ENCODE assay signal across 28 cellular contexts in the genomic region with DNA sequence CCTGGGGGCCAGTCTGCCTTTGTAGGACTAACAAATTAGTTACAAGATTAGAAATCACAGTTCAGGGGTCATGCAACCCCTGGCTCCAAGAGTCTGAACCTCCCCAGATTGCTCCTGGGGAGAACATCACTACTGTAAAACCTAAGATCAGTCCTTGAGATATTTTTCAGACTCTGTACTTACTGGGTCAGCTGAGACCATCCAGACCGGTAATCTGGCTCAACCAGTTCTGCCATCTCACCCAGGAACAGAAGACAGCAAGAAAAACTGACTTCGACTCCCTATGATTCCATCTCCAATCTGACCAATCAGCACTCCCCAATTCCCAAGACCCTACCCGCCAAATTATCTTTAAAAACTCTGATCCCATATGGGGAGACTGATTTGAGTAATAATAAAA.
"Had no signal": no experiment of that assay in that cellular context is flagged by ENCODE, and none has a peak within 500 bp of the region (broad histone marks: within the 10 kb centered on the region; RNA-seq: fewer than 3 reads in every experiment).

No MANE protein-coding gene starts in this region.

- H3K27me3 Mint-ChIP-seq: activated B cell treated with CpG ODN at 0.5 μM for 24 hours; activated CD8-positive, alpha-beta T cell treated with anti-CD3 and anti-CD28 coated beads for 36 hours; activated naive CD8-positive, alpha-beta T cell; naive B cell; stimulated activated memory B cell treated with anti-CD40 and anti-IgM and Interleukin-4, amounts not matched to agents 10 μg/mL and 1 μg/mL and 100 μg/mL, for 72 hours; stimulated activated naive CD8-positive, alpha-beta T cell treated with anti-CD3 and anti-CD28 coated beads, Interleukin-15, amount 100 ng/mL, for 72 hours had no signal

- H3K4me1 Mint-ChIP-seq: activated B cell treated with CpG ODN at 0.5 μM for 24 hours; naive B cell; nephron progenitor cell; stimulated activated memory B cell treated with anti-CD40 and anti-IgM and Interleukin-4, amounts not matched to agents 10 μg/mL and 1 μg/mL and 100 μg/mL, for 72 hours had no signal

- H3K9me3 ChIP-seq: gastrocnemius medialis, neutrophil, right lobe of liver, upper lobe of left lung, vagina had no signal

- H3K27ac Mint-ChIP-seq: activated B cell treated with CpG ODN at 0.5 μM for 24 hours; activated CD8-positive, alpha-beta T cell treated with anti-CD3 and anti-CD28 coated beads for 36 hours; activated naive CD8-positive, alpha-beta T cell; activated T-helper 2 cell treated with anti-CD3 and anti-CD28 coated beads, Interferon-gamma antibody, Interleukin-2, Interleukin-4, amounts not matched to agents 10 μg/mL and 5 μg/mL and 100 μg/mL, durations not matched to agents 14 hours and 24 hours and 36 hours; nephron progenitor cell; progenitor cell of endocrine pancreas; stimulated activated memory B cell treated with anti-CD40 and anti-IgM and Interleukin-4, amounts not matched to agents 10 μg/mL and 1 μg/mL and 100 μg/mL, for 72 hours; stimulated activated naive CD8-positive, alpha-beta T cell treated with anti-CD3 and anti-CD28 coated beads, Interleukin-15, amount 100 ng/mL, for 72 hours; T-helper 2 cell treated with Interferon-gamma antibody and Interleukin-4, amounts not matched to agents 5 μg/mL and 100 μg/mL, for 36 hours had no signal

- DNase-seq: activated B cell treated with CpG ODN at 0.5 μM for 24 hours; activated CD4-positive, alpha-beta T cell treated with anti-CD3 and anti-CD28 coated beads, Interleukin-2, amount 50 U/mL, for 1 hour; activated CD8-positive, alpha-beta T cell treated with anti-CD3 and anti-CD28 coated beads for 36 hours; activated T-cell treated with anti-CD3 and anti-CD28 coated beads, Interleukin-2, amount 50 U/mL, for 48 hours; anterior cingulate cortex; dermis blood vessel endothelial cell; effector CD4-positive, alpha-beta T cell; gastrocnemius medialis; glutamatergic neuron; left cardiac atrium; mammary epithelial cell; naive B cell; nephron progenitor cell; right lobe of liver; stimulated activated CD4-positive, alpha-beta T cell treated with anti-CD3 and anti-CD28 coated beads, Interleukin-1b, Interleukin-23, amount 100 ng/mL, for 48 hours; stimulated activated CD4-positive, alpha-beta T cell treated with anti-CD3 and anti-CD28 coated beads, Interleukin-4, amount 100 ng/mL, for 4 hours; stimulated activated CD8-positive, alpha-beta memory T cell treated with anti-CD3 and anti-CD28 coated beads, Interleukin-4, amount 100 ng/mL, for 48 hours; stimulated activated naive CD8-positive, alpha-beta T cell treated with anti-CD3 and anti-CD28 coated beads, Interleukin-15, amount 100 ng/mL, for 72 hours; substantia nigra; upper lobe of left lung had no signal

- H3K36me3 ChIP-seq: neutrophil, right lobe of liver, vagina had no signal

- H3K9me3 Mint-ChIP-seq: stimulated activated memory B cell treated with anti-CD40 and anti-IgM and Interleukin-4, amounts not matched to agents 10 μg/mL and 1 μg/mL and 100 μg/mL, for 72 hours had no signal

- H3K4me3 Mint-ChIP-seq: activated B cell treated with CpG ODN at 0.5 μM for 24 hours; activated CD8-positive, alpha-beta T cell treated with anti-CD3 and anti-CD28 coated beads for 36 hours; activated naive CD8-positive, alpha-beta T cell; naive B cell; nephron progenitor cell; stimulated activated memory B cell treated with anti-CD40 and anti-IgM and Interleukin-4, amounts not matched to agents 10 μg/mL and 1 μg/mL and 100 μg/mL, for 72 hours; stimulated activated naive CD8-positive, alpha-beta T cell treated with anti-CD3 and anti-CD28 coated beads, Interleukin-15, amount 100 ng/mL, for 72 hours; T-helper 2 cell treated with Interferon-gamma antibody and Interleukin-4, amounts not matched to agents 5 μg/mL and 100 μg/mL, for 36 hours had no signal

- H3K27me3 ChIP-seq: gastrocnemius medialis, hepatocyte, neutrophil, right lobe of liver, upper lobe of left lung, vagina had no signal

- H3K4me1 ChIP-seq: gastrocnemius medialis, vagina had no signal

- H3K4me3 ChIP-seq: gastrocnemius medialis, hepatocyte, right lobe of liver, upper lobe of left lung, vagina had no signal

- ATAC-seq: activated CD8-positive, alpha-beta T cell treated with anti-CD3 and anti-CD28 coated beads for 36 hours; gastrocnemius medialis; left cardiac atrium; right lobe of liver; stimulated activated memory B cell treated with anti-CD40 and anti-IgM and Interleukin-4, amounts not matched to agents 10 μg/mL and 1 μg/mL and 100 μg/mL, for 72 hours; stimulated activated naive CD8-positive, alpha-beta T cell treated with anti-CD3 and anti-CD28 coated beads, Interleukin-15, amount 100 ng/mL, for 72 hours had no signal
